In genomic region chr21:32499249-32500055, GRCh38 we compare ENCODE assay signal across 12 cellular contexts.
DNase-seq lines count a peak whose midpoint lies in the region; TF ChIP-seq lines count a peak whose summit lies in the region.
"Had no signal": no experiment of that assay in that cellular context is flagged by ENCODE, and none has a peak within 500 bp of the region (broad histone marks: within the 10 kb centered on the region; RNA-seq: fewer than 3 reads in every experiment).

No MANE protein-coding gene starts in this region.

- no peaks in the 10 kb centered on the region for H3K27me3 ChIP-seq in ascending aorta
- H3K27me3 ChIP-seq: foreskin keratinocyte had no signal

- no peaks in the 10 kb centered on the region for H3K36me3 Mint-ChIP-seq in type B pancreatic cell

- POLR2A ChIA-PET in GM10248 (lab: Yijun Ruan, JAX): no interaction called here

- no peaks in the 10 kb centered on the region for H3K9me3 Mint-ChIP-seq in type B pancreatic cell
- H3K9me3 Mint-ChIP-seq: CD8-positive, alpha-beta memory T cell had no signal

- TF ChIP-seq CTCF in ascending aorta (IDR thresholded peaks at IDR 0.05) (peak in 1 of 3 experiments; percentile 5), retinal pigment epithelial cell (conservative IDR thresholded peaks at IDR 0.05; ENCODE audit: low read depth, low read length) (peak; percentile 10), type B pancreatic cell (conservative IDR thresholded peaks at IDR 0.05) (no peak), GM10248 (IDR thresholded peaks at IDR 0.05; ENCODE audit: control extremely low read depth, extremely low read depth, low read depth, missing control alignments) (no peak)

- intact Hi-C loops in ascending aorta (cut with DNase I) (no loop called here), cardiac septum (cut with DNase I) (loop anchor here (5.0 kb wide), 1 partner anchor 87 kb away; the partner anchor contains the start of gene EVA1C)

- CTCF ChIA-PET in GM10248 (lab: Yijun Ruan, JAX): no interaction called here

- H3K27ac Mint-ChIP-seq in type B pancreatic cell: no peak overlapping the region

- H3K4me1 ChIP-seq in ascending aorta: peaks cover 17 to 36% of the 10 kb centered on the region in 2 donors

- peak overlapping the region; percentile 61 to 83 for H3K27ac ChIP-seq in ascending aorta
- H3K27ac ChIP-seq: foreskin keratinocyte, KMS-11 had no signal

- H3K4me3 ChIP-seq in ascending aorta (no peak overlapping the region), retinal pigment epithelial cell (ENCODE audit: low read length) (no peak overlapping the region)

- H3K4me1 Mint-ChIP-seq in type B pancreatic cell (ENCODE audit: unreplicated experiment): peaks cover 4% of the 10 kb centered on the region

- peaks cover 3% of the 10 kb centered on the region for H3K27me3 Mint-ChIP-seq in type B pancreatic cell
- H3K27me3 Mint-ChIP-seq: CD8-positive, alpha-beta memory T cell; stimulated activated naive CD8-positive, alpha-beta T cell treated with anti-CD3 and anti-CD28 coated beads, Interleukin-15, amount 100 ng/mL, for 72 hours had no signal

- H3K36me3 ChIP-seq in ascending aorta: peaks cover 17 to 40% of the 10 kb centered on the region in 2 donors

- H3K4me3 Mint-ChIP-seq in type B pancreatic cell: no peak overlapping the region
- H3K4me3 Mint-ChIP-seq: CD8-positive, alpha-beta memory T cell; stimulated activated naive CD8-positive, alpha-beta T cell treated with anti-CD3 and anti-CD28 coated beads, Interleukin-15, amount 100 ng/mL, for 72 hours had no signal

- DNase-seq in ELR (ENCODE audit: low read depth): peak; percentile 82
- peak in 1 of 2 donors; percentile 63 for DNase-seq in ascending aorta (ENCODE audit: low spot score in 2 of 2)
- peak; percentile 81 for DNase-seq in cardiac septum (ENCODE audit: low spot score)
- DNase-seq in retinal pigment epithelial cell (ENCODE audit: low read depth): peak; percentile 81
- no peak for DNase-seq in activated CD4-positive, alpha-beta T cell treated with anti-CD3 and anti-CD28 coated beads for 48 hours
- no peak for DNase-seq in type B pancreatic cell (ENCODE audit: extremely low spot score, unreplicated experiment)
- no peak for DNase-seq in GM10248 (ENCODE audit: extremely low spot score)
- no peak for DNase-seq in DMS114 treated with DMSO at 0.1 percent for 48 hours (lab: John Stamatoyannopoulos, UW; ENCODE audit: unreplicated experiment)
- DNase-seq: CD8-positive, alpha-beta memory T cell; foreskin keratinocyte; stimulated activated naive CD8-positive, alpha-beta T cell treated with anti-CD3 and anti-CD28 coated beads, Interleukin-15, amount 100 ng/mL, for 72 hours had no signal

- no peaks in the 10 kb centered on the region for H3K9me3 ChIP-seq in ascending aorta

Comparison
In these comparisons a context has a peak if more than half of its experiments do, and no peak if none do; other contexts are left out.
1. DNase-seq: peak in ELR (single experiment), cardiac septum (single experiment) and retinal pigment epithelial cell (single experiment); none in activated CD4-positive, alpha-beta T cell treated with anti-CD3 and anti-CD28 coated beads for 48 hours (single experiment), type B pancreatic cell (single experiment), GM10248 (single experiment) and DMS114 treated with DMSO at 0.1 percent for 48 hours (single experiment).